Comparison of ENCODE assay signal across 21 cellular contexts in the genomic region with DNA sequence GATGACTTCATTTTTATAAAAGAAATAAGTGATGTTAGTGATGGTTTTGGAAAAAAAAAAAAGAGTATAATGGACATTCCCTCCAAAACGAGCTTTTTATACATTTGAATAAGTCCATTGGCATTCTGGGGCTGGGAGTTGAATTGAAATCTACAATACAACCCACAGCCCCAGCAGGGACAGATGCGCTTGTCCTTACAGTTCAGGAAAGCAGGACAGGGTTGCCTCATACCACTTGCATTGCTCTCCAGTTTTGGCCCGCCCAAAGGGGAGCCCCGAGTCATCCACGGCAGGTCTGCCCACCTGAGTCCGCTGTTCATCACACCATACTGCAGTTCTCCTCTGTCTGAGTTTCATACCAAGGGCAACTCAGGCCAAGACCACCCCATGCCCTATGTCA. TPM values are rescaled to one million over a fixed set of nuclear protein-coding genes. Genes with fewer than 3 reads are reported as not detected.
A peak's percentile ranks its signal among the peaks of the same experiment; 100 is the strongest.
DNase-seq lines count a peak whose midpoint lies in the region; ATAC-seq, FAIRE-seq and TF ChIP-seq lines count a peak whose summit lies in the region.
"Had no signal": no experiment of that assay in that cellular context is flagged by ENCODE, and none has a peak within 500 bp of the region (broad histone marks: within the 10 kb centered on the region; RNA-seq: fewer than 3 reads in every experiment).

No MANE protein-coding gene starts in this region.

- H4K20me1 ChIP-seq in hepatocyte (ENCODE audit: insufficient read depth, poor library complexity, severe bottlenecking) = peaks cover 11% of the 10 kb centered on the region

- no peaks in the 10 kb centered on the region for H3K9me2 ChIP-seq in hepatocyte (replicated peaks; ENCODE audit: insufficient read depth)

- peak overlapping the region; percentile 3 for H3K27ac Mint-ChIP-seq in activated naive CD8-positive, alpha-beta T cell treated with anti-CD3 and anti-CD28 coated beads for 36 hours
- H3K27ac Mint-ChIP-seq in activated naive CD8-positive, alpha-beta T cell treated with anti-CD3 and anti-CD28 coated beads, Interleukin-2, amount 50 U/mL, for 24 hours = no peak overlapping the region

- FAIRE-seq in HTR-8/SVneo (lab: Jason Lieb, UNC) = peak; percentile 66
- FAIRE-seq: G401.6, RCC 7860 had no signal

- peaks cover 11% of the 10 kb centered on the region for H3K4me1 ChIP-seq in hepatocyte (ENCODE audit: insufficient read depth)
- peaks cover 55% of the 10 kb centered on the region for H3K4me1 ChIP-seq in left ventricle myocardium inferior

- no peak for ATAC-seq in activated naive CD8-positive, alpha-beta T cell treated with anti-CD3 and anti-CD28 coated beads, Interleukin-2, amount 50 U/mL, for 24 hours
- ATAC-seq in GM19035 (IDR thresholded peaks at IDR 0.05; ENCODE audit: unreplicated experiment) = no peak
- ATAC-seq: HCT116 had no signal

- H3K4me3 ChIP-seq in hepatocyte (no peak overlapping the region), left ventricle myocardium inferior (no peak overlapping the region)
- H3K4me3 ChIP-seq: SK-N-MC had no signal

- H3K36me3 ChIP-seq in hepatocyte (replicated peaks; ENCODE audit: insufficient read depth, low read depth) (no peaks in the 10 kb centered on the region), left ventricle myocardium inferior (peaks cover 4% of the 10 kb centered on the region)

- H3K27me3 ChIP-seq in hepatocyte = no peaks in the 10 kb centered on the region
- H3K27me3 ChIP-seq in left ventricle myocardium inferior (ENCODE audit: low read depth) = no peaks in the 10 kb centered on the region

- H3K27me3 Mint-ChIP-seq in activated naive CD8-positive, alpha-beta T cell treated with anti-CD3 and anti-CD28 coated beads for 36 hours = no peaks in the 10 kb centered on the region
- H3K27me3 Mint-ChIP-seq in activated naive CD8-positive, alpha-beta T cell treated with anti-CD3 and anti-CD28 coated beads, Interleukin-2, amount 50 U/mL, for 24 hours = no peaks in the 10 kb centered on the region

- H3K4me2 ChIP-seq in hepatocyte = no peak overlapping the region

- peaks cover 38% of the 10 kb centered on the region for H3K36me3 Mint-ChIP-seq in activated naive CD8-positive, alpha-beta T cell treated with anti-CD3 and anti-CD28 coated beads for 36 hours
- H3K36me3 Mint-ChIP-seq in activated naive CD8-positive, alpha-beta T cell treated with anti-CD3 and anti-CD28 coated beads, Interleukin-2, amount 50 U/mL, for 24 hours (ENCODE audit: low read depth) = peaks cover 31% of the 10 kb centered on the region

- peaks cover 46% of the 10 kb centered on the region for H3K4me1 Mint-ChIP-seq in activated naive CD8-positive, alpha-beta T cell treated with anti-CD3 and anti-CD28 coated beads for 36 hours
- peaks cover 52% of the 10 kb centered on the region for H3K4me1 Mint-ChIP-seq in activated naive CD8-positive, alpha-beta T cell treated with anti-CD3 and anti-CD28 coated beads, Interleukin-2, amount 50 U/mL, for 24 hours

- peaks cover 86% of the 10 kb centered on the region for H3K79me2 ChIP-seq in hepatocyte

- no peak overlapping the region for H2AFZ ChIP-seq in hepatocyte

- H3K9me3 Mint-ChIP-seq in activated naive CD8-positive, alpha-beta T cell treated with anti-CD3 and anti-CD28 coated beads for 36 hours = no peaks in the 10 kb centered on the region
- H3K9me3 Mint-ChIP-seq in activated naive CD8-positive, alpha-beta T cell treated with anti-CD3 and anti-CD28 coated beads, Interleukin-2, amount 50 U/mL, for 24 hours = no peaks in the 10 kb centered on the region

- H3K27ac ChIP-seq in hepatocyte (peak overlapping the region; percentile 10), left ventricle myocardium inferior (replicated peaks) (no peak overlapping the region)
- H3K27ac ChIP-seq: SK-N-MC had no signal

- H3K4me3 Mint-ChIP-seq in activated naive CD8-positive, alpha-beta T cell treated with anti-CD3 and anti-CD28 coated beads for 36 hours = no peak overlapping the region
- H3K4me3 Mint-ChIP-seq in activated naive CD8-positive, alpha-beta T cell treated with anti-CD3 and anti-CD28 coated beads, Interleukin-2, amount 50 U/mL, for 24 hours = no peak overlapping the region

- H3K9me3 ChIP-seq in hepatocyte (ENCODE audit: low read depth) (no peaks in the 10 kb centered on the region), left ventricle myocardium inferior (replicated peaks) (no peaks in the 10 kb centered on the region)

- 94% methylated on average over 6 of the region's 6 CpGs for WGBS in hepatocyte (ENCODE audit: low lambda C conversion rate, missing lambda C conversion rate)

- intact Hi-C loops in left ventricle myocardium inferior (cut with micrococcal nuclease) = no loop called here

- no peak for DNase-seq in activated naive CD8-positive, alpha-beta T cell treated with anti-CD3 and anti-CD28 coated beads for 36 hours
- no peak for DNase-seq in activated naive CD8-positive, alpha-beta T cell treated with anti-CD3 and anti-CD28 coated beads, Interleukin-2, amount 50 U/mL, for 24 hours
- DNase-seq in HTR-8/SVneo (ENCODE audit: insufficient read length, low spot score) (no peak), hepatocyte (ENCODE audit: low spot score) (no peak), NCI-H82 (lab: John Stamatoyannopoulos, UW) (no peak), left ventricle myocardium inferior (no peak)
- DNase-seq: GOT3, KBM-7, MV-4-11, NCI-H1105, NCI-H1436 treated with DMSO at 0.1 percent for 48 hours, NCI-H187 treated with DMSO at 0.1 percent for 48 hours, NCI-H2171 treated with DMSO at 0.1 percent for 48 hours, NCI-H524, NCI-H748 treated with DMSO at 0.1 percent for 48 hours, SIG-M5 had no signal

- no peak for TF ChIP-seq CTCF in hepatocyte (IDR thresholded peaks at IDR 0.05; ENCODE audit: poor library complexity)
- no peak for TF ChIP-seq CTCF in left ventricle myocardium inferior (IDR thresholded peaks at IDR 0.05; ENCODE audit: borderline replicate concordance)

RNA-seq across cellular contexts. Expression of a gene that starts 46.2 kb away (rescaled TPM):
- total RNA-seq in activated naive CD8-positive, alpha-beta T cell treated with anti-CD3 and anti-CD28 coated beads for 36 hours = 10 to 100 TPM; 38.4 to 40.6 TPM
- 26.8 and 32.1 TPM in 2 replicates for total RNA-seq in hepatocyte
- polyA plus RNA-seq in hepatocyte = 40.1 and 49.6 TPM in 2 replicates
- total RNA-seq in left ventricle myocardium inferior = 72.6 TPM
